Comparison of ENCODE assay signal across 24 cellular contexts in the genomic region with DNA sequence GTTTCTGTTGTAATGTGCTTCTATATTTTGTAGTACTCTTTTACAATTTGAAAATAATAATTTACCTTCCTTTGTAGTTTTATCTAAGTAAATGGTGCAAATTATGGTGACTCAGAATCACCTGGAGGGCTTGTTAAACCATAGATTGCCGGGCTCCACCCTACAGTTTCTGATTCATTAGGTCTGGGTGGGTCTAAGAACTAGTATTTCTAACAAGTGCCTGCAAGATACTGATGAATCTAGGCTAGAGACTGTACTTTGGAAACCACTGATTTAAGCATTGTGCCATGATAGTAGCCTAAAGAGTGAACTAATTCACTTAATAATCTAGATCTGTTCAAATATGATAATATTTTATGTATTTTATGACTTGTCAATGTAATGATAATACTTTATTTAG.
A peak's percentile ranks its signal among the peaks of the same experiment; 100 is the strongest.
DNase-seq lines count a peak whose midpoint lies in the region; ATAC-seq, FAIRE-seq and TF ChIP-seq lines count a peak whose summit lies in the region.
"Had no signal": no experiment of that assay in that cellular context is flagged by ENCODE, and none has a peak within 500 bp of the region (broad histone marks: within the 10 kb centered on the region; RNA-seq: fewer than 3 reads in every experiment).

No MANE protein-coding gene starts in this region.

- H3K4me1 ChIP-seq in K562 (replicated peaks in 1 of 2; ENCODE audit: control insufficient read depth in 2 of 2, insufficient read depth in 2 of 2, low read length in 2 of 2) (no peaks in the 10 kb centered on the region), hepatocyte (ENCODE audit: insufficient read depth) (no peaks in the 10 kb centered on the region)
- H3K4me1 ChIP-seq: A549, SJSA1 had no signal

- no peak for TF ChIP-seq CTCF in K562 (IDR thresholded peaks at IDR 0.05 in 2 of 3, conservative IDR thresholded peaks at IDR 0.05 in 1 of 3; ENCODE audit: insufficient read depth in 2 of 3, low read depth in 1 of 3, low read length in 3 of 3)
- no peak for TF ChIP-seq CTCF in hepatocyte (IDR thresholded peaks at IDR 0.05; ENCODE audit: poor library complexity)

- ATAC-seq in K562 (no peak), GM18858 (IDR thresholded peaks at IDR 0.05; ENCODE audit: unreplicated experiment) (no peak)
- ATAC-seq: A549, HepG2, Panc1 had no signal

- no peak for TF ChIP-seq EP300 in K562 (IDR thresholded peaks at IDR 0.05; ENCODE audit: low read length)

- H3K27ac ChIP-seq in K562 (ENCODE audit: extremely low read depth, low read depth, low read length) (no peak overlapping the region), hepatocyte (no peak overlapping the region)
- H3K27ac ChIP-seq: A549, SJSA1 had no signal

- no peaks in the 10 kb centered on the region; the same call in 1 of the 2 replicates for H3K9me3 ChIP-seq in K562 (replicated peaks; ENCODE audit: control insufficient read depth, insufficient read depth, low read depth, low read length)
- no peaks in the 10 kb centered on the region for H3K9me3 ChIP-seq in hepatocyte (ENCODE audit: low read depth)
- H3K9me3 ChIP-seq: A549, SJSA1 had no signal

- no peak overlapping the region for H2AFZ ChIP-seq in K562 (ENCODE audit: low read depth, low read length)
- no peak overlapping the region for H2AFZ ChIP-seq in hepatocyte

- intact Hi-C loops in K562 (cut with micrococcal nuclease), result no loop called here

- H3K9ac ChIP-seq in K562 (ENCODE audit: insufficient read depth in 1 of 2, low read depth in 2 of 2, low read length in 2 of 2), result no peak overlapping the region

- in situ Hi-C loops in K562 (cut with MboI), result no loop called here

- BruUV-seq in K562 (replicated peaks; lab: Mats Ljungman, UMichigan), result no TSS peak

- CTCF ChIA-PET in K562 (lab: Yijun Ruan, JAX; ENCODE audit: low intra/inter-chr PET ratio), result no interaction called here

- no peak for TF ChIP-seq POLR2A in K562 (conservative IDR thresholded peaks at IDR 0.05)

- POLR2A ChIA-PET in K562 (lab: Yijun Ruan, JAX), result no interaction called here

- no peak overlapping the region for H3K4me2 ChIP-seq in K562 (ENCODE audit: insufficient read depth, low read length)
- H3K4me2 ChIP-seq in hepatocyte, result no peak overlapping the region
- H3K4me2 ChIP-seq: A549 had no signal

- H4K20me1 ChIP-seq in K562 (replicated peaks; ENCODE audit: control insufficient read depth, insufficient read depth, low read length), result no peaks in the 10 kb centered on the region
- H4K20me1 ChIP-seq in hepatocyte (ENCODE audit: insufficient read depth, poor library complexity, severe bottlenecking), result no peaks in the 10 kb centered on the region

- no peaks in the 10 kb centered on the region for H3K36me3 ChIP-seq in K562 (ENCODE audit: control insufficient read depth, insufficient read depth, low read length)
- H3K36me3 ChIP-seq in hepatocyte (replicated peaks; ENCODE audit: insufficient read depth, low read depth), result no peaks in the 10 kb centered on the region
- H3K36me3 ChIP-seq: SJSA1 had no signal

- H3K79me2 ChIP-seq in K562 (ENCODE audit: control insufficient read depth, insufficient read depth, low read length) (no peaks in the 10 kb centered on the region), hepatocyte (no peaks in the 10 kb centered on the region)

- no peak overlapping the region for H3K4me3 ChIP-seq in K562
- no peak overlapping the region for H3K4me3 ChIP-seq in hepatocyte
- H3K4me3 ChIP-seq: A549, SJSA1 had no signal

- H3K9me2 ChIP-seq in hepatocyte (replicated peaks; ENCODE audit: insufficient read depth), result no peaks in the 10 kb centered on the region

- no peak for FAIRE-seq in K562 (lab: Jason Lieb, UNC)
- FAIRE-seq: A549, D721Med, GM18507, HepG2 had no signal

- no peak for TF ChIP-seq RAD21 in K562 (CRISPR knock-in tag; conservative IDR thresholded peaks at IDR 0.05 in 1 of 2, IDR thresholded peaks at IDR 0.05 in 1 of 2)

- DNase-seq in COR-L47 (lab: John Stamatoyannopoulos, UW), result peak; percentile 31
- DNase-seq in LoVo (ENCODE audit: low spot score), result peak; percentile 9
- no peak for DNase-seq in K562 (ENCODE audit: extremely low read depth in 1 of 4, low spot score in 3 of 4)
- DNase-seq in hepatocyte (ENCODE audit: low spot score), result peak; percentile 10
- DNase-seq in HCEC 1CT, result no peak
- no peak for DNase-seq in ecto neural progenitor cell (ENCODE audit: low spot score)
- DNase-seq: DMS53; GDM1; H7; HFFc6; KBM-7; NCI-H1092 treated with DMSO at 0.1 percent for 48 hours; NCI-H1694 treated with DMSO at 0.1 percent for 48 hours; NCI-H2107; NCI-H446 treated with DMSO at 0.1 percent for 48 hours; NCI-H774; NK-92 treated with Interleukin-12 subunit alpha and Interleukin-12 subunit beta, amount 100 ng/mL, for 24 hours had no signal

- WGBS in K562 (ENCODE audit: insufficient coverage, low coverage, missing lambda C conversion rate), result 0% methylated on average over 1 of the region's 1 CpG
- 69% methylated on average over 1 of the region's 1 CpG for WGBS in hepatocyte (ENCODE audit: low lambda C conversion rate, missing lambda C conversion rate)

- no peaks in the 10 kb centered on the region for H3K9me1 ChIP-seq in K562 (ENCODE audit: control insufficient read depth, insufficient read depth, low read length)

- H3K27me3 ChIP-seq in K562 (ENCODE audit: control insufficient read depth in 2 of 2, insufficient read depth in 2 of 2, low read length in 2 of 2) (no peaks in the 10 kb centered on the region), hepatocyte (no peaks in the 10 kb centered on the region)
- H3K27me3 ChIP-seq: SJSA1 had no signal

TF ChIP-seq in K562, 482 proteins besides CTCF, POLR2A, EP300 and RAD21:
- TF ChIP-seq ID3 (CRISPR knock-in tag; IDR thresholded peaks at IDR 0.05), result 0 out of 2 replicates have a peak, but pooled peaks have one; percentile 26
- TF ChIP-seq ID3 (tag; IDR thresholded peaks at IDR 0.05), result no peak
- no peak for TF ChIP-seq BRF1 (IDR thresholded peaks at IDR 0.05; ENCODE audit: borderline replicate concordance, extremely low read depth, insufficient read length)
- TF ChIP-seq KLF10 (CRISPR knock-in tag; IDR thresholded peaks at IDR 0.05), result peak; percentile 53; the same call in 1 of the 2 replicates
- TF ChIP-seq, protein P1, sequence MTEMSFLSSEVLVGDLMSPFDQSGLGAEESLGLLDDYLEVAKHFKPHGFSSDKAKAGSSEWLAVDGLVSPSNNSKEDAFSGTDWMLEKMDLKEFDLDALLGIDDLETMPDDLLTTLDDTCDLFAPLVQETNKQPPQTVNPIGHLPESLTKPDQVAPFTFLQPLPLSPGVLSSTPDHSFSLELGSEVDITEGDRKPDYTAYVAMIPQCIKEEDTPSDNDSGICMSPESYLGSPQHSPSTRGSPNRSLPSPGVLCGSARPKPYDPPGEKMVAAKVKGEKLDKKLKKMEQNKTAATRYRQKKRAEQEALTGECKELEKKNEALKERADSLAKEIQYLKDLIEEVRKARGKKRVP (CRISPR knock-in tag; IDR thresholded peaks at IDR 0.05), result no peak
- no peak for TF ChIP-seq RFX1 (IDR thresholded peaks at IDR 0.05)
TF ChIP-seq in K562: peak in this region for 2.

Comparison
In these comparisons a context has a peak if more than half of its experiments do, and no peak if none do; other contexts are left out.
1. DNase-seq: peak in COR-L47 (single experiment), LoVo (single experiment) and hepatocyte (single experiment); none in K562 (0 of 4), HCEC 1CT (single experiment) and ecto neural progenitor cell (single experiment).